ENCODE assay signal across 19 cellular contexts in genomic region chr15:56538901-56539545, GRCh38.
"Had no signal": no experiment of that assay in that cellular context is flagged by ENCODE, and none has a peak within 500 bp of the region (broad histone marks: within the 10 kb centered on the region; RNA-seq: fewer than 3 reads in every experiment).

No MANE protein-coding gene starts in this region.

- H3K4me1 ChIP-seq: heart left ventricle, thyroid gland had no signal

- H3K27me3 ChIP-seq: heart left ventricle, neutrophil, thyroid gland had no signal

- H3K4me3 ChIP-seq: heart left ventricle, lung, spleen, thyroid gland had no signal

- H3K9me3 ChIP-seq: neutrophil, thyroid gland had no signal

- DNase-seq: cortex of kidney; effector memory CD4-positive, alpha-beta T cell; heart left ventricle; hippocampal formation; left colon; left ventricle myocardium superior; mesenchymal stem cell; naive thymus-derived CD8-positive, alpha-beta T cell; posterior cingulate gyrus; spleen; stimulated activated CD4-positive, alpha-beta T cell treated with anti-CD3 and anti-CD28 coated beads, Interleukin-15, amount 100 ng/mL, for 24 hours; stimulated activated CD4-positive, alpha-beta T cell treated with anti-CD3 and anti-CD28 coated beads, Interleukin-1b, Interleukin-23, amount 100 ng/mL, for 48 hours; stimulated activated CD4-positive, alpha-beta T cell treated with anti-CD3 and anti-CD28 coated beads, Interleukin-4, amount 100 ng/mL, for 4 hours; stimulated activated naive B cell treated with anti-CD40 and anti-IgM and Interleukin-4, amounts not matched to agents 10 μg/mL and 1 μg/mL and 100 μg/mL, for 72 hours; stimulated activated naive CD8-positive, alpha-beta T cell treated with anti-CD3 and anti-CD28 coated beads, Interleukin-15, amount 100 ng/mL, for 72 hours; substantia nigra; thyroid gland had no signal

- H3K27ac ChIP-seq: heart left ventricle, neutrophil, spleen, thyroid gland had no signal

- H3K36me3 ChIP-seq: heart left ventricle, neutrophil, spleen, thyroid gland had no signal
